ENCODE assay signal across 16 cellular contexts in genomic region chr1:201711811-201712210, GRCh38.
A peak's percentile ranks its signal among the peaks of the same experiment; 100 is the strongest.
DNase-seq lines count a peak whose midpoint lies in the region; ATAC-seq, FAIRE-seq and TF ChIP-seq lines count a peak whose summit lies in the region.
"Had no signal": no experiment of that assay in that cellular context is flagged by ENCODE, and none has a peak within 500 bp of the region (broad histone marks: within the 10 kb centered on the region; RNA-seq: fewer than 3 reads in every experiment).

No MANE protein-coding gene starts in this region.

- H3K27ac ChIP-seq in mammary epithelial cell (ENCODE audit: insufficient read depth, low read depth, low read length) (no peak overlapping the region), endothelial cell of umbilical vein (ENCODE audit: insufficient read depth, low read depth, low read length) (no peak overlapping the region), neural progenitor cell (peak overlapping the region; percentile 82), upper lobe of left lung (peak overlapping the region; percentile 85 to 89 (median 86))
- H3K27ac ChIP-seq: SK-N-MC had no signal

- H3K4me2 ChIP-seq in mammary epithelial cell (ENCODE audit: insufficient read depth, low read depth, low read length) (no peak overlapping the region), endothelial cell of umbilical vein (ENCODE audit: insufficient read depth, low read length) (no peak overlapping the region), neural progenitor cell (no peak overlapping the region)

- TF ChIP-seq EP300 in upper lobe of left lung (IDR thresholded peaks at IDR 0.05) = no peak

- H3K9ac ChIP-seq in mammary epithelial cell (ENCODE audit: insufficient read depth, low read length) (no peak overlapping the region), endothelial cell of umbilical vein (replicated peaks; ENCODE audit: extremely low read depth, insufficient read depth, low read length) (no peak overlapping the region), neural progenitor cell (no peak overlapping the region)

- H3K4me3 ChIP-seq in mammary epithelial cell (replicated peaks in 1 of 3; ENCODE audit: insufficient read depth in 1 of 3, low read depth in 2 of 3, low read length in 3 of 3) (no peak overlapping the region), endothelial cell of umbilical vein (replicated peaks in 1 of 3; ENCODE audit: insufficient read depth in 1 of 3, low read depth in 1 of 3, low read length in 3 of 3) (no peak overlapping the region), neural progenitor cell (no peak overlapping the region), upper lobe of left lung (no peak overlapping the region)
- H3K4me3 ChIP-seq: SK-N-MC had no signal

- BruUV-seq in MCF 10A (replicated peaks; lab: Mats Ljungman, UMichigan) = no TSS peak
- no TSS peak for BruUV-seq in mammary epithelial cell (replicated peaks; lab: Mats Ljungman, UMichigan)
- no TSS peak for BruUV-seq in endothelial cell of umbilical vein (replicated peaks; lab: Mats Ljungman, UMichigan)

- peaks cover 62% of the 10 kb centered on the region for H3K4me1 Mint-ChIP-seq in MCF 10A (ENCODE audit: insufficient read depth, unreplicated experiment)
- peaks cover 47% of the 10 kb centered on the region for H3K4me1 Mint-ChIP-seq in neural progenitor cell
- H3K4me1 Mint-ChIP-seq: activated T-helper 17 cell treated with anti-CD3 and anti-CD28 coated beads, Interleukin-2, amount 50 U/mL, for 72 hours had no signal

- no peak overlapping the region for H3K27ac Mint-ChIP-seq in MCF 10A (ENCODE audit: low read depth, unreplicated experiment)
- H3K27ac Mint-ChIP-seq in neural progenitor cell = peak overlapping the region; percentile 82
- H3K27ac Mint-ChIP-seq: activated T-helper 17 cell treated with anti-CD3 and anti-CD28 coated beads, Interleukin-2, amount 50 U/mL, for 72 hours had no signal

- POLR2A ChIA-PET in MCF 10A (lab: Yijun Ruan, JAX) = interaction anchor here (0.6 to 10.5 kb wide), 4 partner anchors 30 to 243 kb away, joined by 3 to 168 read pairs (median 90); no protein-coding TSS in a partner anchor
- POLR2A ChIA-PET in endothelial cell of umbilical vein (lab: Charles Lee) = interaction anchor here (1.2 kb wide), 1 partner anchor 34 kb away, joined by 3 read pairs; no protein-coding TSS in a partner anchor

- H3K9me3 ChIP-seq in mammary epithelial cell (replicated peaks; ENCODE audit: insufficient read depth, low read length) (no peaks in the 10 kb centered on the region), endothelial cell of umbilical vein (replicated peaks; ENCODE audit: control insufficient read depth, insufficient read depth, low read length) (no peaks in the 10 kb centered on the region), neural progenitor cell (ENCODE audit: low read depth) (no peaks in the 10 kb centered on the region), upper lobe of left lung (no peaks in the 10 kb centered on the region)

- H3K27me3 Mint-ChIP-seq in MCF 10A (ENCODE audit: insufficient read depth, unreplicated experiment) = no peaks in the 10 kb centered on the region
- H3K27me3 Mint-ChIP-seq in neural progenitor cell (ENCODE audit: insufficient read depth, low read depth) = no peaks in the 10 kb centered on the region
- H3K27me3 Mint-ChIP-seq: activated T-helper 17 cell treated with anti-CD3 and anti-CD28 coated beads, Interleukin-2, amount 50 U/mL, for 72 hours had no signal

- ATAC-seq in upper lobe of left lung (ENCODE audit: low FRiP score in 2 of 2) (no peak), GM21360 (IDR thresholded peaks at IDR 0.05; ENCODE audit: unreplicated experiment) (no peak)
- ATAC-seq: activated T-helper 17 cell treated with anti-CD3 and anti-CD28 coated beads, Interleukin-2, amount 50 U/mL, for 72 hours had no signal

- H3K9me3 Mint-ChIP-seq in MCF 10A (ENCODE audit: unreplicated experiment) (no peaks in the 10 kb centered on the region), neural progenitor cell (no peaks in the 10 kb centered on the region)
- H3K9me3 Mint-ChIP-seq: activated T-helper 17 cell treated with anti-CD3 and anti-CD28 coated beads, Interleukin-2, amount 50 U/mL, for 72 hours had no signal

- TF ChIP-seq CTCF in MCF 10A (IDR thresholded peaks at IDR 0.05; ENCODE audit: unreplicated experiment) = no peak
- no peak for TF ChIP-seq CTCF in mammary epithelial cell (conservative IDR thresholded peaks at IDR 0.05 in 1 of 2, IDR thresholded peaks at IDR 0.05 in 1 of 2; ENCODE audit: extremely low read depth in 1 of 2, insufficient read depth in 1 of 2, low read depth in 1 of 2, low read length in 2 of 2)
- TF ChIP-seq CTCF in endothelial cell of umbilical vein (IDR thresholded peaks at IDR 0.05; ENCODE audit: extremely low read depth in 1 of 2, insufficient read depth in 1 of 2, low read depth in 1 of 2, low read length in 2 of 2) = no peak
- TF ChIP-seq CTCF in neural progenitor cell (IDR thresholded peaks at IDR 0.05) = no peak
- TF ChIP-seq CTCF in upper lobe of left lung (IDR thresholded peaks at IDR 0.05) = no peak

- 47% methylated on average over 2 of the region's 2 CpGs for WGBS in mammary epithelial cell (ENCODE audit: low coverage, missing lambda C conversion rate)
- 65 to 68% methylated on average over 2 of the region's 2 CpGs for WGBS in upper lobe of left lung, 2 donors

- no peaks in the 10 kb centered on the region for H3K9me1 ChIP-seq in endothelial cell of umbilical vein (replicated peaks; ENCODE audit: control insufficient read depth, extremely low read depth, insufficient read depth, low read length)

- H3K79me2 ChIP-seq in mammary epithelial cell (ENCODE audit: insufficient read depth, low read length) = no peaks in the 10 kb centered on the region
- peaks cover 22% of the 10 kb centered on the region for H3K79me2 ChIP-seq in endothelial cell of umbilical vein (ENCODE audit: control insufficient read depth, insufficient read depth, low read length)
- H3K79me2 ChIP-seq in neural progenitor cell (ENCODE audit: low read depth) = no peaks in the 10 kb centered on the region

- TF ChIP-seq POLR2A in endothelial cell of umbilical vein (IDR thresholded peaks at IDR 0.05; ENCODE audit: low read depth, low read length) = no peak
- no peak for TF ChIP-seq POLR2A in upper lobe of left lung (IDR thresholded peaks at IDR 0.05)

- H4K20me1 ChIP-seq in mammary epithelial cell (ENCODE audit: insufficient read depth, low read length) = no peaks in the 10 kb centered on the region
- H4K20me1 ChIP-seq in endothelial cell of umbilical vein (replicated peaks; ENCODE audit: control insufficient read depth, extremely low read depth, insufficient read depth, low read length) = no peaks in the 10 kb centered on the region
- H4K20me1 ChIP-seq in neural progenitor cell (ENCODE audit: low read depth) = no peaks in the 10 kb centered on the region

- peaks cover 9% of the 10 kb centered on the region for H3F3A ChIP-seq in neural progenitor cell (ENCODE audit: low read depth)

- in situ Hi-C loops in mammary epithelial cell (cut with MboI; ENCODE audit: low sequenced_read_pairs in 2 of 2) = loop anchor here (5.0 kb wide), 1 partner anchor 75 kb away; no protein-coding TSS in a partner anchor

- no peaks in the 10 kb centered on the region for H3K36me3 Mint-ChIP-seq in MCF 10A (ENCODE audit: insufficient read depth, unreplicated experiment)
- H3K36me3 Mint-ChIP-seq in neural progenitor cell = peaks cover 5% of the 10 kb centered on the region

- dilution Hi-C loops in mammary epithelial cell (cut with HindIII; ENCODE audit: low sequenced_read_pairs) = no loop called here
- dilution Hi-C loops in endothelial cell of umbilical vein (cut with MboI; ENCODE audit: extremely low pct_ligation_motif_present, low sequenced_read_pairs) = loop anchor here (25.0 kb wide), 1 partner anchor 150 kb away; no protein-coding TSS in a partner anchor

- no peaks in the 10 kb centered on the region for H3K27me3 ChIP-seq in mammary epithelial cell (ENCODE audit: insufficient read depth, low read length)
- H3K27me3 ChIP-seq in endothelial cell of umbilical vein (ENCODE audit: control insufficient read depth in 2 of 2, insufficient read depth in 2 of 2, low read length in 2 of 2) = no peaks in the 10 kb centered on the region
- H3K27me3 ChIP-seq in neural progenitor cell = no peaks in the 10 kb centered on the region
- no peaks in the 10 kb centered on the region for H3K27me3 ChIP-seq in upper lobe of left lung

- H3K36me3 ChIP-seq in mammary epithelial cell (ENCODE audit: insufficient read depth, low read length) (no peaks in the 10 kb centered on the region), endothelial cell of umbilical vein (ENCODE audit: control insufficient read depth in 2 of 2, extremely low read depth in 1 of 2, insufficient read depth in 2 of 2, low read length in 2 of 2) (peaks cover 0 to 2% of the 10 kb centered on the region in 2 experiments), neural progenitor cell (no peaks in the 10 kb centered on the region), upper lobe of left lung (no peaks in the 10 kb centered on the region)

- FAIRE-seq in endothelial cell of umbilical vein (lab: Jason Lieb, UNC) = peak; percentile 50
- FAIRE-seq: colon had no signal

- H3K4me3 Mint-ChIP-seq in MCF 10A (ENCODE audit: unreplicated experiment) (no peak overlapping the region), neural progenitor cell (no peak overlapping the region)
- H3K4me3 Mint-ChIP-seq: activated T-helper 17 cell treated with anti-CD3 and anti-CD28 coated beads, Interleukin-2, amount 50 U/mL, for 72 hours had no signal

- peaks cover 55% of the 10 kb centered on the region for H3K4me1 ChIP-seq in mammary epithelial cell (ENCODE audit: insufficient read depth, low read length)
- H3K4me1 ChIP-seq in endothelial cell of umbilical vein (ENCODE audit: control insufficient read depth, extremely low read depth, insufficient read depth, low read length) = peaks cover 48% of the 10 kb centered on the region
- H3K4me1 ChIP-seq in neural progenitor cell = peaks cover 43% of the 10 kb centered on the region
- peaks cover 61 to 65% (median 62%) of the 10 kb centered on the region in 4 donors for H3K4me1 ChIP-seq in upper lobe of left lung

- peak; percentile 55 for DNase-seq in MCF 10A (ENCODE audit: unreplicated experiment)
- DNase-seq in mammary epithelial cell = no peak
- DNase-seq in endothelial cell of umbilical vein (ENCODE audit: low read depth, low spot score) = no peak
- DNase-seq in neural progenitor cell (ENCODE audit: low spot score) = no peak
- no peak for DNase-seq in upper lobe of left lung
- no peak for DNase-seq in HT-29 (ENCODE audit: low spot score)
- DNase-seq in NCI-H345 (lab: John Stamatoyannopoulos, UW) = no peak
- DNase-seq: 8988T; activated CD4-positive, alpha-beta T cell treated with anti-CD3 and anti-CD28 coated beads for 4 hours; DMS53; NCI-H524 treated with DMSO at 0.1 percent for 48 hours; stimulated activated CD4-positive, alpha-beta T cell treated with anti-CD3 and anti-CD28 coated beads, Interleukin-12 subunit alpha, Interleukin-12 subunit beta, amount 100 ng/mL, for 4 hours had no signal

- CTCF ChIA-PET in MCF 10A (lab: Yijun Ruan, JAX) (interaction anchor here (0.6 to 26.0 kb wide), 15 partner anchors 9 to 231 kb away, joined by 3 to 1744 read pairs (median 17); partner anchors contain the start of gene NAV1), mammary epithelial cell (lab: Charles Lee; ENCODE audit: low non-redundant PET) (interaction anchor here (0.5 to 0.9 kb wide), 2 partner anchors 64 to 81 kb away, joined by 5 to 22 read pairs; no protein-coding TSS in a partner anchor), endothelial cell of umbilical vein (lab: Charles Lee) (interaction anchor here (2.1 to 20.5 kb wide), 4 partner anchors 32 to 169 kb away, joined by 5 to 970 read pairs (median 188); no protein-coding TSS in a partner anchor)

- intact Hi-C loops in MCF 10A (cut with micrococcal nuclease) (loop anchor here (5.0 to 10.0 kb wide), 2 partner anchors 40 to 173 kb away; partner anchors contain the start of gene SHISA4), mammary epithelial cell (cut with micrococcal nuclease) (loop anchor here (5.0 to 10.0 kb wide), 2 partner anchors 40 to 403 kb away; no protein-coding TSS in a partner anchor), endothelial cell of umbilical vein (cut with micrococcal nuclease) (no loop called here)

- H2AFZ ChIP-seq in mammary epithelial cell (ENCODE audit: low read depth, low read length) = no peak overlapping the region
- no peak overlapping the region for H2AFZ ChIP-seq in endothelial cell of umbilical vein (ENCODE audit: low read depth, low read length)
- H2AFZ ChIP-seq in neural progenitor cell (replicated peaks) = no peak overlapping the region

Comparison
In these comparisons a context has a peak if more than half of its experiments do, and no peak if none do; other contexts are left out.
1. H3K27ac ChIP-seq: peak in neural progenitor cell (single experiment) and upper lobe of left lung (4 of 4); none in mammary epithelial cell (single experiment) and endothelial cell of umbilical vein (single experiment).